Comparison of ENCODE assay signal across 1 cellular context in the genomic region with DNA sequence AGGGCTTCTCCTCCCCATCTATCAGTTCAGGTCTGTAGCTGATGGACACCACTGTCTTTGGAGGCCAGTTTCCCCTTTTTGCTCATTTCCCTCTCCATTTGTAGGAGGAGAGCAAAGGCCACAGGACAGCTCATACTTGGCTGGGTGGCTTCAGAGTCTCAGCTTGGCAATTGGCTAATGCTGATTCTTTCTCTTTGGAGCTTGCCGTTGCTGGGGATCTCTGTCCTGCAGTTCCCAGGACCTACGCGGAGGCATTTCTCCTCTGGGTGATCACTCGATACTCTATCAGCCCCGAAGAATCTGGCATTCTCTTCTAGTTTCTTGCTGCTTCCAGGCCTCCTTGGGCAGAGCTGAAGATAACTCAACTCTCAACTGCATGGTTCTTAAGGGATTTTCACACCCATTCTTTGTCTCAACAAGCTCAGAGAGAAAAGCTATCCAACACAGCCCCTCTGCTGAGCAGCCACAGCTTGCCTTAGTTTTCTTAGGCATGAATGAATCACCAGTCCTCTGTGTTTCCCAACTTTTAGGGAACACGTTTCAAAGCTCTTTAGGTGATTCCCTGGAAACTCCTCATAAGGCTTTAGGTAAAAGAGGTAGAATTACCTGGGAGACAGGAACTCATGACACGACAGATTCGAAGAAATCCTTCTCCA.
TF ChIP-seq lines count a peak whose summit lies in the region.

No MANE protein-coding gene starts in this region.

TF ChIP-seq in K562, 482 proteins besides CTCF, POLR2A, EP300 and RAD21:
- TF ChIP-seq ZSCAN29 (IDR thresholded peaks at IDR 0.05) (no peak), ERF (CRISPR knock-in tag; IDR thresholded peaks at IDR 0.05) (no peak), BACH1 (tag; IDR thresholded peaks at IDR 0.05) (no peak), COPS2 (conservative IDR thresholded peaks at IDR 0.05) (no peak), KLF13 (tag; IDR thresholded peaks at IDR 0.05; ENCODE audit: borderline replicate concordance, low read depth) (no peak), POLR2AphosphoS5 (IDR thresholded peaks at IDR 0.05; ENCODE audit: control insufficient read depth, insufficient read depth, low read depth, low read length) (no peak), LEF1 (IDR thresholded peaks at IDR 0.05) (no peak), TAF1 (IDR thresholded peaks at IDR 0.05; ENCODE audit: control insufficient read depth, extremely low read depth, insufficient read depth, low read length, severe bottlenecking) (no peak), FOXA1 (IDR thresholded peaks at IDR 0.05; ENCODE audit: borderline replicate concordance) (no peak), SMARCB1 (IDR thresholded peaks at IDR 0.05; ENCODE audit: insufficient read length, low read depth) (no peak), PCBP1 (IDR thresholded peaks at IDR 0.05; ENCODE audit: low read depth, low read length, poor library complexity, severe bottlenecking) (no peak), NR2C1 (IDR thresholded peaks at IDR 0.05) (no peak), NR2C1 (tag; IDR thresholded peaks at IDR 0.05) (no peak)
- TF ChIP-seq, protein P1, sequence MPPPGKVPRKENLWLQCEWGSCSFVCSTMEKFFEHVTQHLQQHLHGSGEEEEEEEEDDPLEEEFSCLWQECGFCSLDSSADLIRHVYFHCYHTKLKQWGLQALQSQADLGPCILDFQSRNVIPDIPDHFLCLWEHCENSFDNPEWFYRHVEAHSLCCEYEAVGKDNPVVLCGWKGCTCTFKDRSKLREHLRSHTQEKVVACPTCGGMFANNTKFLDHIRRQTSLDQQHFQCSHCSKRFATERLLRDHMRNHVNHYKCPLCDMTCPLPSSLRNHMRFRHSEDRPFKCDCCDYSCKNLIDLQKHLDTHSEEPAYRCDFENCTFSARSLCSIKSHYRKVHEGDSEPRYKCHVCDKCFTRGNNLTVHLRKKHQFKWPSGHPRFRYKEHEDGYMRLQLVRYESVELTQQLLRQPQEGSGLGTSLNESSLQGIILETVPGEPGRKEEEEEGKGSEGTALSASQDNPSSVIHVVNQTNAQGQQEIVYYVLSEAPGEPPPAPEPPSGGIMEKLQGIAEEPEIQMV (tag; conservative IDR thresholded peaks at IDR 0.05; ENCODE audit: low read depth): no peak
- TF ChIP-seq, protein P2, sequence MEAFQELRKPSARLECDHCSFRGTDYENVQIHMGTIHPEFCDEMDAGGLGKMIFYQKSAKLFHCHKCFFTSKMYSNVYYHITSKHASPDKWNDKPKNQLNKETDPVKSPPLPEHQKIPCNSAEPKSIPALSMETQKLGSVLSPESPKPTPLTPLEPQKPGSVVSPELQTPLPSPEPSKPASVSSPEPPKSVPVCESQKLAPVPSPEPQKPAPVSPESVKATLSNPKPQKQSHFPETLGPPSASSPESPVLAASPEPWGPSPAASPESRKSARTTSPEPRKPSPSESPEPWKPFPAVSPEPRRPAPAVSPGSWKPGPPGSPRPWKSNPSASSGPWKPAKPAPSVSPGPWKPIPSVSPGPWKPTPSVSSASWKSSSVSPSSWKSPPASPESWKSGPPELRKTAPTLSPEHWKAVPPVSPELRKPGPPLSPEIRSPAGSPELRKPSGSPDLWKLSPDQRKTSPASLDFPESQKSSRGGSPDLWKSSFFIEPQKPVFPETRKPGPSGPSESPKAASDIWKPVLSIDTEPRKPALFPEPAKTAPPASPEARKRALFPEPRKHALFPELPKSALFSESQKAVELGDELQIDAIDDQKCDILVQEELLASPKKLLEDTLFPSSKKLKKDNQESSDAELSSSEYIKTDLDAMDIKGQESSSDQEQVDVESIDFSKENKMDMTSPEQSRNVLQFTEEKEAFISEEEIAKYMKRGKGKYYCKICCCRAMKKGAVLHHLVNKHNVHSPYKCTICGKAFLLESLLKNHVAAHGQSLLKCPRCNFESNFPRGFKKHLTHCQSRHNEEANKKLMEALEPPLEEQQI (IDR thresholded peaks at IDR 0.05): no peak
- TF ChIP-seq, protein P3, sequence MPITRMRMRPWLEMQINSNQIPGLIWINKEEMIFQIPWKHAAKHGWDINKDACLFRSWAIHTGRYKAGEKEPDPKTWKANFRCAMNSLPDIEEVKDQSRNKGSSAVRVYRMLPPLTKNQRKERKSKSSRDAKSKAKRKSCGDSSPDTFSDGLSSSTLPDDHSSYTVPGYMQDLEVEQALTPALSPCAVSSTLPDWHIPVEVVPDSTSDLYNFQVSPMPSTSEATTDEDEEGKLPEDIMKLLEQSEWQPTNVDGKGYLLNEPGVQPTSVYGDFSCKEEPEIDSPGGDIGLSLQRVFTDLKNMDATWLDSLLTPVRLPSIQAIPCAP (CRISPR knock-in tag; IDR thresholded peaks at IDR 0.05; ENCODE audit: borderline replicate concordance): no peak
